In the genomic region with DNA sequence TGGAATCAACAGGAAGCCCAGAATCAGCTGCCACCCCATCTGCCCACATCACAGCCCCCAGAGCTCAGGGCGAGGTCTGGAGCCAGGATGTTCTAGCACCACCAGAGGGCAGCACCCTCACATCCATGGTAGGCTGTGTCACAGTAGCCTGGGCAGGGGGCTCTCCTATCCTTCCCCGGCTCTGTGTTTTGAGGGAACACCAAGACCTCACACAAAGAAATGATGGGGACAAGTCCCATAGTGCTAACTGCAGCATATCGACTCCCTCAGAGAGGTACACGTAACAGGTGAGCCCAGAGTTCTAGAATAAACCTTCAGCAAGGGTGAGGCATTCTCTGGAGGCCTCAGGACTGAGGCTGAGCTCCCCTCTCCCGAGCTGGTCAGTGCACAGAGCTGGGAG, we compare ENCODE assay signal across 1 cellular context.
A peak's percentile ranks its signal among the peaks of the same experiment; 100 is the strongest.
TF ChIP-seq lines count a peak whose summit lies in the region.

No MANE protein-coding gene starts in this region.

TF ChIP-seq in IMR-90, 13 proteins besides CTCF, POLR2A, EP300 and RAD21 (continued from another document):
- TF ChIP-seq MAZ (IDR thresholded peaks at IDR 0.05; ENCODE audit: borderline replicate concordance, low read depth, low read length) (peak; percentile 33; the same call in 1 of the 2 replicates), MXI1 (IDR thresholded peaks at IDR 0.05; ENCODE audit: borderline replicate concordance, low read depth, low read length) (no peak), MAFK (IDR thresholded peaks at IDR 0.05; ENCODE audit: low read depth, low read length) (no peak), SMC3 (IDR thresholded peaks at IDR 0.05; ENCODE audit: low read depth, low read length) (peak; percentile 96), FOS (IDR thresholded peaks at IDR 0.05; ENCODE audit: low read depth, low read length) (no peak), BHLHE40 (IDR thresholded peaks at IDR 0.05; ENCODE audit: low read depth, low read length) (no peak), ELK1 (IDR thresholded peaks at IDR 0.05; ENCODE audit: borderline replicate concordance, low read depth, low read length) (no peak), CEBPB (IDR thresholded peaks at IDR 0.05; ENCODE audit: low read depth, low read length) (no peak)
- TF ChIP-seq, protein P1, sequence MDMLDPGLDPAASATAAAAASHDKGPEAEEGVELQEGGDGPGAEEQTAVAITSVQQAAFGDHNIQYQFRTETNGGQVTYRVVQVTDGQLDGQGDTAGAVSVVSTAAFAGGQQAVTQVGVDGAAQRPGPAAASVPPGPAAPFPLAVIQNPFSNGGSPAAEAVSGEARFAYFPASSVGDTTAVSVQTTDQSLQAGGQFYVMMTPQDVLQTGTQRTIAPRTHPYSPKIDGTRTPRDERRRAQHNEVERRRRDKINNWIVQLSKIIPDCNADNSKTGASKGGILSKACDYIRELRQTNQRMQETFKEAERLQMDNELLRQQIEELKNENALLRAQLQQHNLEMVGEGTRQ (IDR thresholded peaks at IDR 0.05; ENCODE audit: low read depth, low read length): no peak
